19 cellular contexts compared by ENCODE assay signal in the genomic region with DNA sequence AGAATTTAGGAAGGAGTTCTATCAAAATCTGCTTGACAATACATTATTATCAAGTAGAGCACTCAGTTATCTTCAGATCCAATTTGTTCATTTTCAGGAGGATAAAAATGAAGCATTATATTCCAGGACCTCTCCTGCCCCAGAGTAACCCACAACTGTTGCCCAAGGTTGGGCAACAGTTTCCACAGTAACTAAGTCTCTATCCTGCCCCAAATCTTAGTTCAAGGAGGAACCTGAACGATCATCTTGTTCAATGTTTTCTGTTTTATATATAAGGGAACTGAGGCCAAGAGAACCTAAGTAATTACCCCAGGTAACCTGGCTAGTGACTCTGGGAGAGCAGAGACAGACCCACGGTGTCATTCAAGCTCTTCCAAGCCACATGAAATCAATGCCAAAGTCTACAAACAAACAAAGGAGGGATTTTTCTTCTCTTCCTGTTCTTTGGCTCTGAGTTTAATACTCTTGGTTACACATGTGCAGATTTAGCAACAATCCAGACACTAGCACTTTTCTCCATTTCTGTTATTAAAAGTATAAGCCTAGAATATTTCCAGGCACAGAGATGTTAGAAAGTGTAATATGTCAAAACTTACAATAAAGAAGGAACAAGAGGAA.
A peak's percentile ranks its signal among the peaks of the same experiment; 100 is the strongest.
DNase-seq lines count a peak whose midpoint lies in the region; ATAC-seq and TF ChIP-seq lines count a peak whose summit lies in the region.
"Had no signal": no experiment of that assay in that cellular context is flagged by ENCODE, and none has a peak within 500 bp of the region (broad histone marks: within the 10 kb centered on the region; RNA-seq: fewer than 3 reads in every experiment).

No MANE protein-coding gene starts in this region.

- no peak overlapping the region for H3K4me3 ChIP-seq in GM23248
- no peak overlapping the region for H3K4me3 ChIP-seq in Caco-2 (ENCODE audit: low read depth, low read length)
- H3K4me3 ChIP-seq in colonic mucosa = no peak overlapping the region
- H3K4me3 ChIP-seq: esophagus muscularis mucosa, MG63, smooth muscle cell, upper lobe of right lung had no signal

- H3K36me3 ChIP-seq in GM23248 (ENCODE audit: low read depth) (0 out of 2 replicates have a peak, but pooled peaks cover 4% of the 10 kb centered on the region), Caco-2 (ENCODE audit: control insufficient read depth, insufficient read depth, low read length) (no peaks in the 10 kb centered on the region), colonic mucosa (no peaks in the 10 kb centered on the region)
- H3K36me3 ChIP-seq: esophagus muscularis mucosa, MG63, upper lobe of right lung had no signal

- ATAC-seq in activated CD4-positive, alpha-beta T cell treated with anti-CD3 and anti-CD28 coated beads for 36 hours = no peak
- ATAC-seq in HG03520 (IDR thresholded peaks at IDR 0.05; ENCODE audit: unreplicated experiment) = no peak
- ATAC-seq: stimulated activated naive B cell treated with anti-CD40 and anti-IgM and Interleukin-4, amounts not matched to agents 10 μg/mL and 1 μg/mL and 100 μg/mL, for 72 hours; upper lobe of right lung had no signal

- no peaks in the 10 kb centered on the region for H4K20me1 ChIP-seq in GM23248 (ENCODE audit: insufficient read depth)

- H3K4me2 ChIP-seq in GM23248 (ENCODE audit: unreplicated experiment) = no peak overlapping the region
- H3K4me2 ChIP-seq: smooth muscle cell had no signal

- BruUV-seq in Caco-2 (replicated peaks; lab: Mats Ljungman, UMichigan) = no TSS peak

- no peaks in the 10 kb centered on the region for H3K79me2 ChIP-seq in GM23248 (ENCODE audit: insufficient read depth)

- H3K27me3 Mint-ChIP-seq in activated CD4-positive, alpha-beta T cell treated with anti-CD3 and anti-CD28 coated beads, Interleukin-2, amount 10 ng/mL, durations not matched to agents 24 days and 14 days = no peaks in the 10 kb centered on the region
- no peaks in the 10 kb centered on the region for H3K27me3 Mint-ChIP-seq in activated CD4-positive, alpha-beta T cell treated with anti-CD3 and anti-CD28 coated beads for 36 hours
- H3K27me3 Mint-ChIP-seq in Caco-2 (ENCODE audit: insufficient read depth, unreplicated experiment) = no peaks in the 10 kb centered on the region
- H3K27me3 Mint-ChIP-seq: stimulated activated naive B cell treated with anti-CD40 and anti-IgM and Interleukin-4, amounts not matched to agents 10 μg/mL and 1 μg/mL and 100 μg/mL, for 72 hours had no signal

- TF ChIP-seq CTCF in Caco-2 (IDR thresholded peaks at IDR 0.05; ENCODE audit: insufficient read depth in 1 of 2, low read depth in 1 of 2, low read length in 1 of 2, severe bottlenecking in 1 of 2, unreplicated experiment in 1 of 2) = no peak
- TF ChIP-seq CTCF in colonic mucosa (IDR thresholded peaks at IDR 0.05) = no peak

- no peak overlapping the region for H3K27ac ChIP-seq in GM23248
- H3K27ac ChIP-seq in colonic mucosa = no peak overlapping the region
- H3K27ac ChIP-seq: esophagus muscularis mucosa, upper lobe of right lung had no signal

- intact Hi-C loops in activated CD4-positive, alpha-beta T cell treated with anti-CD3 and anti-CD28 coated beads, Interleukin-2, amount 10 ng/mL, durations not matched to agents 24 days and 14 days (cut with micrococcal nuclease) = loop anchor here (2.0 kb wide), 1 partner anchor 153 kb away; a partner anchor contains a TSS
- intact Hi-C loops in activated CD4-positive, alpha-beta T cell treated with anti-CD3 and anti-CD28 coated beads for 36 hours (cut with DNase I, micrococcal nuclease) = loop anchor here in 1 of 2 experiments (2.0 kb wide), 1 partner anchor 21 kb away; no protein-coding TSS in a partner anchor
- intact Hi-C loops in Caco-2 (cut with micrococcal nuclease; ENCODE audit: unreplicated experiment) = no loop called here
- intact Hi-C loops in colonic mucosa (cut with DNase I) = no loop called here

- 8 to 13% methylated on average over 2 of the region's 2 CpGs for WGBS in GM23248 (ENCODE audit: low coverage in 1 of 2, low lambda C conversion rate in 2 of 2, missing lambda C conversion rate in 2 of 2), 2 experiments

- peaks cover 39% of the 10 kb centered on the region for H3K4me1 Mint-ChIP-seq in activated CD4-positive, alpha-beta T cell treated with anti-CD3 and anti-CD28 coated beads, Interleukin-2, amount 10 ng/mL, durations not matched to agents 24 days and 14 days
- peaks cover 26% of the 10 kb centered on the region for H3K4me1 Mint-ChIP-seq in activated CD4-positive, alpha-beta T cell treated with anti-CD3 and anti-CD28 coated beads for 36 hours
- H3K4me1 Mint-ChIP-seq in Caco-2 (ENCODE audit: low read depth, unreplicated experiment) = no peaks in the 10 kb centered on the region
- H3K4me1 Mint-ChIP-seq: stimulated activated naive B cell treated with anti-CD40 and anti-IgM and Interleukin-4, amounts not matched to agents 10 μg/mL and 1 μg/mL and 100 μg/mL, for 72 hours had no signal

- no peaks in the 10 kb centered on the region for H3K9me2 ChIP-seq in GM23248 (ENCODE audit: insufficient read depth)

- H3K9me3 Mint-ChIP-seq in activated CD4-positive, alpha-beta T cell treated with anti-CD3 and anti-CD28 coated beads, Interleukin-2, amount 10 ng/mL, durations not matched to agents 24 days and 14 days = peaks cover 35% of the 10 kb centered on the region
- peaks cover 9% of the 10 kb centered on the region for H3K9me3 Mint-ChIP-seq in activated CD4-positive, alpha-beta T cell treated with anti-CD3 and anti-CD28 coated beads for 36 hours (ENCODE audit: low read depth)
- H3K9me3 Mint-ChIP-seq in Caco-2 (ENCODE audit: unreplicated experiment) = no peaks in the 10 kb centered on the region
- H3K9me3 Mint-ChIP-seq: H9 had no signal

- H3K27me3 ChIP-seq in GM23248 (replicated peaks; ENCODE audit: insufficient read depth) (no peaks in the 10 kb centered on the region), Caco-2 (replicated peaks; ENCODE audit: control insufficient read depth, insufficient read depth, low read length) (no peaks in the 10 kb centered on the region), colonic mucosa (no peaks in the 10 kb centered on the region)
- H3K27me3 ChIP-seq: esophagus muscularis mucosa, MG63, upper lobe of right lung had no signal

- in situ Hi-C loops in GM23248 (cut with MboI) = no loop called here

- H3K9me3 ChIP-seq in GM23248 (ENCODE audit: low read depth) (no peaks in the 10 kb centered on the region), Caco-2 (no peaks in the 10 kb centered on the region), colonic mucosa (no peaks in the 10 kb centered on the region)
- H3K9me3 ChIP-seq: esophagus muscularis mucosa, MG63, upper lobe of right lung had no signal

- POLR2A ChIA-PET in activated CD4-positive, alpha-beta T cell treated with anti-CD3 and anti-CD28 coated beads for 36 hours (lab: Charles Lee) = no interaction called here
- POLR2A ChIA-PET in Caco-2 (lab: Charles Lee) = no interaction called here

- 0 out of 2 replicates have a peak, but pooled peaks cover 5% of the 10 kb centered on the region for H3K4me1 ChIP-seq in GM23248 (ENCODE audit: insufficient read depth)
- no peaks in the 10 kb centered on the region for H3K4me1 ChIP-seq in Caco-2
- no peaks in the 10 kb centered on the region for H3K4me1 ChIP-seq in colonic mucosa
- H3K4me1 ChIP-seq: upper lobe of right lung had no signal

- H3K36me3 Mint-ChIP-seq in activated CD4-positive, alpha-beta T cell treated with anti-CD3 and anti-CD28 coated beads, Interleukin-2, amount 10 ng/mL, durations not matched to agents 24 days and 14 days (ENCODE audit: low read depth) = peaks cover 68% of the 10 kb centered on the region
- peaks cover 57% of the 10 kb centered on the region for H3K36me3 Mint-ChIP-seq in activated CD4-positive, alpha-beta T cell treated with anti-CD3 and anti-CD28 coated beads for 36 hours (ENCODE audit: low read depth)
- no peaks in the 10 kb centered on the region for H3K36me3 Mint-ChIP-seq in Caco-2 (ENCODE audit: insufficient read depth, unreplicated experiment)

- H3K9ac ChIP-seq in GM23248 = no peak overlapping the region
- H3K9ac ChIP-seq in colonic mucosa (ENCODE audit: low read depth in 2 of 2, low read length in 2 of 2) = no peak overlapping the region

- peak overlapping the region; percentile 98 for H3K27ac Mint-ChIP-seq in activated CD4-positive, alpha-beta T cell treated with anti-CD3 and anti-CD28 coated beads, Interleukin-2, amount 10 ng/mL, durations not matched to agents 24 days and 14 days
- no peak overlapping the region for H3K27ac Mint-ChIP-seq in activated CD4-positive, alpha-beta T cell treated with anti-CD3 and anti-CD28 coated beads for 36 hours
- H3K27ac Mint-ChIP-seq in Caco-2 (ENCODE audit: unreplicated experiment) = no peak overlapping the region
- H3K27ac Mint-ChIP-seq: H9; stimulated activated naive B cell treated with anti-CD40 and anti-IgM and Interleukin-4, amounts not matched to agents 10 μg/mL and 1 μg/mL and 100 μg/mL, for 72 hours had no signal

- no peaks in the 10 kb centered on the region for H3F3A ChIP-seq in GM23248 (ENCODE audit: insufficient read depth)

- no peak overlapping the region for H3K4me3 Mint-ChIP-seq in activated CD4-positive, alpha-beta T cell treated with anti-CD3 and anti-CD28 coated beads, Interleukin-2, amount 10 ng/mL, durations not matched to agents 24 days and 14 days
- no peak overlapping the region for H3K4me3 Mint-ChIP-seq in activated CD4-positive, alpha-beta T cell treated with anti-CD3 and anti-CD28 coated beads for 36 hours
- H3K4me3 Mint-ChIP-seq in Caco-2 (ENCODE audit: unreplicated experiment) = no peak overlapping the region
- H3K4me3 Mint-ChIP-seq: H9; stimulated activated naive B cell treated with anti-CD40 and anti-IgM and Interleukin-4, amounts not matched to agents 10 μg/mL and 1 μg/mL and 100 μg/mL, for 72 hours had no signal

- no peak for DNase-seq in activated CD4-positive, alpha-beta T cell treated with anti-CD3 and anti-CD28 coated beads, Interleukin-2, amount 10 ng/mL, durations not matched to agents 24 days and 14 days
- DNase-seq in activated CD4-positive, alpha-beta T cell treated with anti-CD3 and anti-CD28 coated beads for 36 hours = no peak
- DNase-seq in GM23248 = peak; percentile 28
- peak; percentile 51 for DNase-seq in astrocyte of the hippocampus (ENCODE audit: low read depth, low spot score)
- DNase-seq in medulla oblongata (ENCODE audit: extremely low spot score) = peak; percentile 43
- DNase-seq in Caco-2 = no peak
- DNase-seq in colonic mucosa = no peak
- DNase-seq: activated T-cell treated with anti-CD3 and anti-CD28 coated beads, Interleukin-2, amount 50 U/mL, for 1 hour; amygdala; H9; MG63; NCI-H2081 treated with DMSO at 0.1 percent for 48 hours; NCI-H774; SHP77; stimulated activated naive B cell treated with anti-CD40 and anti-IgM and Interleukin-4, amounts not matched to agents 10 μg/mL and 1 μg/mL and 100 μg/mL, for 72 hours; upper lobe of right lung had no signal

- H2AFZ ChIP-seq in GM23248 = no peak overlapping the region

- CTCF ChIA-PET in activated CD4-positive, alpha-beta T cell treated with anti-CD3 and anti-CD28 coated beads for 36 hours (lab: Charles Lee) = no interaction called here
- CTCF ChIA-PET in Caco-2 (lab: Charles Lee) = no interaction called here

Comparison
In these comparisons a context has a peak if more than half of its experiments do, and no peak if none do; other contexts are left out.
1. DNase-seq: peak in GM23248 (single experiment), astrocyte of the hippocampus (single experiment) and medulla oblongata (single experiment); none in activated CD4-positive, alpha-beta T cell treated with anti-CD3 and anti-CD28 coated beads, Interleukin-2, amount 10 ng/mL, durations not matched to agents 24 days and 14 days (single experiment), activated CD4-positive, alpha-beta T cell treated with anti-CD3 and anti-CD28 coated beads for 36 hours (single experiment), Caco-2 (0 of 2) and colonic mucosa (single experiment).